ENCODE assay signal across 21 cellular contexts in the genomic region with DNA sequence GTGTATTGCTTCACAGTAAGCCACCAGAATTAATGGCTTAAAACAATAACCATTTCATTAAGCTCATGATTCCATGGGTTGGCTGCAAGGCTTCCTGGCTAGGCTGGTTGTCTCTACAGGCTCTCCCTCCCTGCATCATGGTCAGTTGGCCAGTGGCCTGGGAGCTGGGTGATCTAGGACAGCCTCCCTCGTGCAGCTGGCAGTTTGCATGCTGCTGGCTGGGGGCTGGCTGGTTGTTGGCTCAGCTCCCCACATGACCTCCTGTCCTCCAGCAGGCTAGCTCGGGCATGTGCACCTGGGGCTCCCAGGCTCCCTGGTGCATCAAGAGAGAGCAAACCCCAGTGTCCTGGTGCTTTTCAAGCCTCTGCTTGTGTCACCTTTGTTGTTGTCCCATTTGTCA. TPM values are rescaled to one million over a fixed set of nuclear protein-coding genes. Genes with fewer than 3 reads are reported as not detected.
DNase-seq lines count a peak whose midpoint lies in the region; ATAC-seq and TF ChIP-seq lines count a peak whose summit lies in the region.
"Had no signal": no experiment of that assay in that cellular context is flagged by ENCODE, and none has a peak within 500 bp of the region (broad histone marks: within the 10 kb centered on the region; RNA-seq: fewer than 3 reads in every experiment).

No MANE protein-coding gene starts in this region.

- no peaks in the 10 kb centered on the region for H3K4me1 Mint-ChIP-seq in Caco-2 (ENCODE audit: low read depth, unreplicated experiment)

- no peaks in the 10 kb centered on the region for H3K9me3 ChIP-seq in Karpas-422 (ENCODE audit: low read length)
- no peaks in the 10 kb centered on the region for H3K9me3 ChIP-seq in SK-N-MC (ENCODE audit: low read depth, low read length)
- H3K9me3 ChIP-seq in Caco-2, result no peaks in the 10 kb centered on the region
- H3K9me3 ChIP-seq: colonic mucosa had no signal

- intact Hi-C loops in left cardiac atrium (cut with DNase I) (loop anchor here in 1 of 2 donors (10.0 kb wide), 1 partner anchor 58 kb away; no protein-coding TSS in a partner anchor), Caco-2 (cut with micrococcal nuclease; ENCODE audit: unreplicated experiment) (no loop called here)

- no TSS peak for BruUV-seq in Caco-2 (replicated peaks; lab: Mats Ljungman, UMichigan)

- POLR2A ChIA-PET in Caco-2 (lab: Charles Lee), result no interaction called here

- DNase-seq in Ammon's horn (ENCODE audit: low spot score), result peak; percentile 35
- DNase-seq in Karpas-422, result peak; percentile 72
- no peak for DNase-seq in SK-N-MC (ENCODE audit: low read depth, low spot score)
- DNase-seq in foreskin fibroblast, result peak; percentile 30 to 57
- no peak for DNase-seq in left cardiac atrium
- no peak for DNase-seq in GOT3 (lab: John Stamatoyannopoulos, UW)
- DNase-seq in Caco-2, result no peak
- DNase-seq: activated CD4-positive, alpha-beta memory T cell treated with anti-CD3 and anti-CD28 coated beads, Interleukin-2, amount 10 ng/mL, durations not matched to agents 7 days and 5 days; activated T-cell treated with anti-CD3 and anti-CD28 coated beads, Interleukin-2, amount 50 U/mL, for 4 hours; colonic mucosa; glutamatergic neuron; H7; Kasumi-1; NCI-H1694; NCI-H524; stimulated activated CD4-positive, alpha-beta T cell treated with anti-CD3 and anti-CD28 coated beads, Interleukin-2, amount 100 ng/mL, for 24 hours; T-cell; WERI-Rb-1 had no signal

- no peaks in the 10 kb centered on the region for H3K36me3 ChIP-seq in Karpas-422 (ENCODE audit: insufficient read depth, low read length)
- no peaks in the 10 kb centered on the region for H3K36me3 ChIP-seq in SK-N-MC (ENCODE audit: insufficient read depth, low read length)
- no peaks in the 10 kb centered on the region for H3K36me3 ChIP-seq in Caco-2 (ENCODE audit: control insufficient read depth, insufficient read depth, low read length)
- H3K36me3 ChIP-seq: colonic mucosa, WERI-Rb-1 had no signal

- H3K27ac ChIP-seq in Karpas-422 (ENCODE audit: low read length) (peak overlapping the region; percentile 41; the same call in 1 of the 2 replicates), SK-N-MC (peak overlapping the region; percentile 88; the same call in 1 of the 2 replicates)
- H3K27ac ChIP-seq: colonic mucosa, WERI-Rb-1 had no signal

- CTCF ChIA-PET in Caco-2 (lab: Charles Lee), result no interaction called here

- no peaks in the 10 kb centered on the region for H4K20me1 ChIP-seq in Karpas-422 (ENCODE audit: insufficient read depth, low read depth, low read length)

- no peak overlapping the region for H2AFZ ChIP-seq in Karpas-422 (ENCODE audit: low read length)

- no peak overlapping the region for H3K4me3 Mint-ChIP-seq in Caco-2 (ENCODE audit: unreplicated experiment)
- H3K4me3 Mint-ChIP-seq: activated CD4-positive, alpha-beta memory T cell treated with anti-CD3 and anti-CD28 coated beads, Interleukin-2, amount 10 ng/mL, durations not matched to agents 7 days and 5 days; activated T-cell treated with anti-CD3 and anti-CD28 coated beads, Interleukin-2, amount 50 U/mL, for 4 hours had no signal

- no peaks in the 10 kb centered on the region for H3K27me3 ChIP-seq in Karpas-422 (ENCODE audit: low read length)
- peaks cover 2% of the 10 kb centered on the region for H3K27me3 ChIP-seq in Caco-2 (replicated peaks; ENCODE audit: control insufficient read depth, insufficient read depth, low read length)
- H3K27me3 ChIP-seq: colonic mucosa had no signal

- no peaks in the 10 kb centered on the region for H3K79me2 ChIP-seq in Karpas-422 (ENCODE audit: low read length)

- H3K4me3 ChIP-seq in Karpas-422 (ENCODE audit: low read length) (no peak overlapping the region), SK-N-MC (no peak overlapping the region), foreskin fibroblast (ENCODE audit: low read depth in 1 of 2, low read length in 2 of 2) (no peak overlapping the region), Caco-2 (ENCODE audit: low read depth, low read length) (no peak overlapping the region)
- H3K4me3 ChIP-seq: colonic mucosa had no signal

- peak overlapping the region; percentile 44 for H3K4me2 ChIP-seq in Karpas-422 (ENCODE audit: low read depth, low read length, poor library complexity, severe bottlenecking)

- H3K9ac ChIP-seq in Karpas-422 (ENCODE audit: low read length), result no peak overlapping the region; the same call in 1 of the 2 replicates
- H3K9ac ChIP-seq in SK-N-MC (ENCODE audit: insufficient read length), result no peak overlapping the region

- H3K36me3 Mint-ChIP-seq in Caco-2 (ENCODE audit: insufficient read depth, unreplicated experiment), result no peaks in the 10 kb centered on the region
- H3K36me3 Mint-ChIP-seq: activated naive CD4-positive, alpha-beta T cell treated with anti-CD3 and anti-CD28 coated beads, Interleukin-2, amount 50 U/mL, for 72 hours; T-cell had no signal

- H3K9me2 ChIP-seq in Karpas-422 (replicated peaks; ENCODE audit: insufficient read depth, low read length), result no peaks in the 10 kb centered on the region

- H3K4me1 ChIP-seq in Karpas-422 (ENCODE audit: low read length) (peaks cover 76% of the 10 kb centered on the region), Caco-2 (no peaks in the 10 kb centered on the region)
- H3K4me1 ChIP-seq: colonic mucosa had no signal

- no peak for TF ChIP-seq CTCF in foreskin fibroblast (IDR thresholded peaks at IDR 0.05; ENCODE audit: low read depth, low read length)
- TF ChIP-seq CTCF in Caco-2 (IDR thresholded peaks at IDR 0.05; ENCODE audit: insufficient read depth in 1 of 2, low read depth in 1 of 2, low read length in 1 of 2, severe bottlenecking in 1 of 2, unreplicated experiment in 1 of 2), result no peak

- H3K27me3 Mint-ChIP-seq in Caco-2 (ENCODE audit: insufficient read depth, unreplicated experiment), result peaks cover 20% of the 10 kb centered on the region

- ATAC-seq in left cardiac atrium, result no peak
- no peak for ATAC-seq in GM19463 (IDR thresholded peaks at IDR 0.05; ENCODE audit: unreplicated experiment)
- ATAC-seq: activated naive CD4-positive, alpha-beta T cell treated with anti-CD3 and anti-CD28 coated beads, Interleukin-2, amount 50 U/mL, for 72 hours; activated T-cell treated with anti-CD3 and anti-CD28 coated beads, Interleukin-2, amount 50 U/mL, for 4 hours; T-cell had no signal

- H3K27ac Mint-ChIP-seq in Caco-2 (ENCODE audit: unreplicated experiment), result no peak overlapping the region
- H3K27ac Mint-ChIP-seq: activated CD4-positive, alpha-beta memory T cell treated with anti-CD3 and anti-CD28 coated beads, Interleukin-2, amount 10 ng/mL, durations not matched to agents 7 days and 5 days; activated naive CD4-positive, alpha-beta T cell treated with anti-CD3 and anti-CD28 coated beads, Interleukin-2, amount 50 U/mL, for 72 hours; T-cell had no signal

- H3K9me3 Mint-ChIP-seq in Caco-2 (ENCODE audit: unreplicated experiment), result no peaks in the 10 kb centered on the region
- H3K9me3 Mint-ChIP-seq: activated CD4-positive, alpha-beta memory T cell treated with anti-CD3 and anti-CD28 coated beads, Interleukin-2, amount 10 ng/mL, durations not matched to agents 7 days and 5 days; activated naive CD4-positive, alpha-beta T cell treated with anti-CD3 and anti-CD28 coated beads, Interleukin-2, amount 50 U/mL, for 72 hours; activated T-cell treated with anti-CD3 and anti-CD28 coated beads, Interleukin-2, amount 50 U/mL, for 4 hours; T-cell had no signal

RNA-seq across cellular contexts. Expression of gene TOX2, which starts 21.7 kb away (rescaled TPM):
- total RNA-seq in Karpas-422 (2014; rRNA removed; shearing (Covaris generic); ENCODE audit: low replicate concordance), result 42.9 and 54.1 TPM in 2 replicates
- total RNA-seq in left cardiac atrium (1 to 10 TPM in 1 of 2 donors, under 1 TPM in 1; 0.73 to 1.6 TPM), Caco-2 (2022) (not detected in 2 replicates)
- total RNA-seq: osteocyte had no signal

Comparison
In these comparisons a context has a peak if more than half of its experiments do, and no peak if none do; other contexts are left out.
1. DNase-seq: peak in Ammon's horn (single experiment), Karpas-422 (single experiment) and foreskin fibroblast (2 of 2); none in SK-N-MC (single experiment), left cardiac atrium (single experiment), GOT3 (single experiment) and Caco-2 (0 of 2).
2. RNA of gene TOX2, which starts 21.7 kb away (total RNA-seq): 42.9 to 54.1 TPM in Karpas-422; 0.73 to 1.6 TPM in left cardiac atrium and not detected in Caco-2; every median in the first group is over 10 times any median in the second.